Comparison of ENCODE assay signal across 15 cellular contexts in genomic region chr4:25174674-25175073, GRCh38. TPM values are rescaled to one million over a fixed set of nuclear protein-coding genes. Genes with fewer than 3 reads are reported as not detected.
DNase-seq lines count a peak whose midpoint lies in the region; ATAC-seq, FAIRE-seq and TF ChIP-seq lines count a peak whose summit lies in the region.
"Had no signal": no experiment of that assay in that cellular context is flagged by ENCODE, and none has a peak within 500 bp of the region (broad histone marks: within the 10 kb centered on the region; RNA-seq: fewer than 3 reads in every experiment).

No MANE protein-coding gene starts in this region.

- TF ChIP-seq RAD21 in K562 (CRISPR knock-in tag; conservative IDR thresholded peaks at IDR 0.05 in 1 of 2, IDR thresholded peaks at IDR 0.05 in 1 of 2): no peak

- no peak overlapping the region for H2AK5ac ChIP-seq in mesenchymal stem cell (ENCODE audit: low read length, severe bottlenecking)

- no peak overlapping the region for H3K18ac ChIP-seq in mesenchymal stem cell (ENCODE audit: low read depth in 1 of 2, low read length in 2 of 2)

- H3K79me2 ChIP-seq in K562 (ENCODE audit: control insufficient read depth, insufficient read depth, low read length): no peaks in the 10 kb centered on the region

- H2BK12ac ChIP-seq in mesenchymal stem cell (ENCODE audit: low read length in 2 of 2): no peak overlapping the region

- H3K14ac ChIP-seq in mesenchymal stem cell (ENCODE audit: low read length in 2 of 2): no peak overlapping the region

- intact Hi-C loops in K562 (cut with micrococcal nuclease): no loop called here

- no peaks in the 10 kb centered on the region for H3K27me3 ChIP-seq in K562 (ENCODE audit: control insufficient read depth in 2 of 2, insufficient read depth in 2 of 2, low read length in 2 of 2)
- H3K27me3 ChIP-seq in mesenchymal stem cell (ENCODE audit: control insufficient read depth in 1 of 2, insufficient read depth in 1 of 2, low read length in 2 of 2): no peaks in the 10 kb centered on the region
- no peaks in the 10 kb centered on the region for H3K27me3 ChIP-seq in H7 (ENCODE audit: control insufficient read depth, insufficient read depth, low read length)
- H3K27me3 ChIP-seq: adrenal gland, left lung, SJCRH30, suprapubic skin had no signal

- no peak overlapping the region for H3K4me2 ChIP-seq in K562 (ENCODE audit: insufficient read depth, low read length)
- no peak overlapping the region for H3K4me2 ChIP-seq in mesenchymal stem cell (ENCODE audit: low read length, poor library complexity, severe bottlenecking)

- no peak for TF ChIP-seq POLR2A in K562 (conservative IDR thresholded peaks at IDR 0.05)

- H4K8ac ChIP-seq in mesenchymal stem cell (ENCODE audit: low read length): no peak overlapping the region

- no peak for ATAC-seq in K562
- ATAC-seq: left lung; naive thymus-derived CD8-positive, alpha-beta T cell had no signal

- TF ChIP-seq EP300 in K562 (IDR thresholded peaks at IDR 0.05; ENCODE audit: low read length): no peak

- TF ChIP-seq CTCF in AG10803 (conservative IDR thresholded peaks at IDR 0.05; ENCODE audit: low read length) (no peak), K562 (IDR thresholded peaks at IDR 0.05 in 2 of 3, conservative IDR thresholded peaks at IDR 0.05 in 1 of 3; ENCODE audit: insufficient read depth in 2 of 3, low read depth in 1 of 3, low read length in 3 of 3) (no peak)

- no TSS peak for BruUV-seq in K562 (replicated peaks; lab: Mats Ljungman, UMichigan)

- H3K4me3 ChIP-seq in AG10803 (ENCODE audit: low read length) (no peak overlapping the region), K562 (no peak overlapping the region), mesenchymal stem cell (ENCODE audit: insufficient read depth in 1 of 2, low read depth in 1 of 2, low read length in 2 of 2) (no peak overlapping the region), H7 (ENCODE audit: insufficient read depth, low read depth, low read length) (no peak overlapping the region)
- H3K4me3 ChIP-seq: adrenal gland, left lung, SJCRH30, suprapubic skin had no signal

- CTCF ChIA-PET in K562 (lab: Yijun Ruan, JAX; ENCODE audit: low intra/inter-chr PET ratio): no interaction called here

- H3K4ac ChIP-seq in mesenchymal stem cell (ENCODE audit: low read depth in 1 of 2, low read length in 2 of 2): no peak overlapping the region

- no peaks in the 10 kb centered on the region for H3K9me1 ChIP-seq in K562 (ENCODE audit: control insufficient read depth, insufficient read depth, low read length)

- H2BK5ac ChIP-seq in mesenchymal stem cell (ENCODE audit: low read depth, low read length, poor library complexity, severe bottlenecking): no peak overlapping the region

- no peaks in the 10 kb centered on the region for H3K9me3 ChIP-seq in K562 (replicated peaks; ENCODE audit: control insufficient read depth, insufficient read depth, low read depth, low read length)
- no peaks in the 10 kb centered on the region for H3K9me3 ChIP-seq in mesenchymal stem cell (ENCODE audit: control insufficient read depth, low read length)
- H3K9me3 ChIP-seq: adrenal gland, left lung, SJCRH30, suprapubic skin had no signal

- H3K4me1 ChIP-seq in K562 (replicated peaks in 1 of 2; ENCODE audit: control insufficient read depth in 2 of 2, insufficient read depth in 2 of 2, low read length in 2 of 2) (peaks cover 0 to 20% of the 10 kb centered on the region in 2 experiments; a peak in 3 of 5 replicates), mesenchymal stem cell (ENCODE audit: control insufficient read depth, insufficient read depth, low read depth, low read length) (no peaks in the 10 kb centered on the region)

- in situ Hi-C loops in K562 (cut with MboI): no loop called here

- H3K79me1 ChIP-seq in mesenchymal stem cell (replicated peaks; ENCODE audit: low read length, poor library complexity, severe bottlenecking): no peaks in the 10 kb centered on the region

- POLR2A ChIA-PET in K562 (lab: Yijun Ruan, JAX): no interaction called here

- H2BK15ac ChIP-seq in mesenchymal stem cell (ENCODE audit: low read depth, poor library complexity, severe bottlenecking): no peak overlapping the region

- no peaks in the 10 kb centered on the region for H4K20me1 ChIP-seq in K562 (replicated peaks; ENCODE audit: control insufficient read depth, insufficient read depth, low read length)

- H3K23ac ChIP-seq in mesenchymal stem cell (ENCODE audit: low read length in 2 of 2): no peak overlapping the region

- H3K27ac ChIP-seq in K562 (ENCODE audit: extremely low read depth, low read depth, low read length) (no peak overlapping the region; the same call in 2 of the 3 replicates), mesenchymal stem cell (ENCODE audit: low read length, poor library complexity, severe bottlenecking) (no peak overlapping the region)

- no peak for FAIRE-seq in K562 (lab: Jason Lieb, UNC)

- no peak overlapping the region for H4K91ac ChIP-seq in mesenchymal stem cell (ENCODE audit: low read length)

- no peaks in the 10 kb centered on the region for H3K36me3 ChIP-seq in K562 (ENCODE audit: control insufficient read depth, insufficient read depth, low read length)
- H3K36me3 ChIP-seq in mesenchymal stem cell (ENCODE audit: control insufficient read depth in 1 of 2, insufficient read depth in 2 of 2, low read depth in 1 of 2, low read length in 2 of 2): peaks cover 0 to 10% of the 10 kb centered on the region in 2 experiments
- H3K36me3 ChIP-seq in H7 (replicated peaks; ENCODE audit: control insufficient read depth, insufficient read depth, low read length): no peaks in the 10 kb centered on the region
- H3K36me3 ChIP-seq: adrenal gland, SJCRH30 had no signal

- H2BK120ac ChIP-seq in mesenchymal stem cell (ENCODE audit: low read depth, low read length): no peak overlapping the region

- DNase-seq in AG10803 (ENCODE audit: low read depth): peak; percentile 16
- DNase-seq in HT1080 (ENCODE audit: low read depth): peak; percentile 31
- DNase-seq in K562 (ENCODE audit: extremely low read depth in 1 of 4, low spot score in 3 of 4): peak in 1 of 4 experiments; percentile 9
- peak; percentile 10 for DNase-seq in mesenchymal stem cell
- no peak for DNase-seq in H7
- DNase-seq in midbrain (lab: John Stamatoyannopoulos, UW): no peak
- DNase-seq in effector CD4-positive, alpha-beta T cell: no peak
- no peak for DNase-seq in NCI-H1436 (lab: John Stamatoyannopoulos, UW)
- DNase-seq: activated CD4-positive, alpha-beta T cell treated with anti-CD3 and anti-CD28 coated beads, Interleukin-2, amount 50 U/mL, for 1 hour; adrenal gland; left lung; naive thymus-derived CD8-positive, alpha-beta T cell; NCI-H1092; SJCRH30 had no signal

- H2AFZ ChIP-seq in K562 (ENCODE audit: low read depth, low read length) (0 out of 2 replicates have a peak overlapping the region, but pooled peaks have one; percentile 9), mesenchymal stem cell (ENCODE audit: low read depth, low read length) (no peak overlapping the region)

- H3K9ac ChIP-seq in K562 (ENCODE audit: insufficient read depth in 1 of 2, low read depth in 2 of 2, low read length in 2 of 2): no peak overlapping the region
- H3K9ac ChIP-seq in mesenchymal stem cell (ENCODE audit: low read length): peak overlapping the region; percentile 80

- WGBS in K562 (ENCODE audit: insufficient coverage, low coverage, missing lambda C conversion rate): 16% methylated on average over 3 of the region's 3 CpGs
- 85% methylated on average over 3 of the region's 3 CpGs for WGBS in mesenchymal stem cell

RNA-seq across cellular contexts. Expression of gene SEPSECS, which starts 14.4 kb away (rescaled TPM):
- 3.0 and 7.6 TPM in 2 replicates for total RNA-seq in HT1080 (2014; rRNA removed; shearing (Covaris generic))
- 4.2 and 5.6 TPM in 2 replicates for polyA plus RNA-seq in HT1080 (2015; cell fraction: cytosol; rRNA removed)
- 11.6 and 16.5 TPM in 2 replicates for polyA plus RNA-seq in HT1080 (2015; cell fraction: nucleus; rRNA removed)
- total RNA-seq in K562 (2011; cell fraction: chromatin; rRNA removed; ENCODE audit: low replicate concordance): 8.9 and 33.9 TPM in 2 replicates
- 6.2 TPM in 2 replicates for total RNA-seq in K562 (2011; cell fraction: nucleolus; rRNA removed)
- 12.7 and 20.5 TPM in 2 replicates for total RNA-seq in K562 (2011; cell fraction: nucleoplasm; rRNA removed)
- total RNA-seq in K562 (2014; rRNA removed) (5.2 and 5.7 TPM in 2 replicates), K562 (2014; rRNA removed; fragmentation: Illumina TruSeq; extraction: Trizol) (10.4 and 13.0 TPM in 2 replicates), K562 (2015; rRNA removed; fragmentation: Illumina TruSeq; extraction: Trizol) (7.2 and 7.9 TPM in 2 replicates), K562 (2021) (10.5 and 12.5 TPM in 2 replicates)
- polyA plus RNA-seq in K562 (2011; rRNA removed) (16.9 and 17.2 TPM in 2 replicates), K562 (2014; fragmentation: Illumina TruSeq; extraction: Trizol) (7.7 and 7.9 TPM in 2 replicates), K562 (2014; fragmentation: Nextera tagmentation; extraction: Ambion mirVana) (1 to 10 TPM; 3.9 to 4.9 TPM), K562 (2014; rRNA removed) (6.5 and 8.9 TPM in 2 replicates)
- polyA plus RNA-seq in K562 (2011; cell fraction: cytosol; rRNA removed): 3.7 and 7.0 TPM in 2 replicates
- polyA plus RNA-seq in K562 (2011; cell fraction: nucleus; rRNA removed): 14.6 and 22.0 TPM in 2 replicates
- 4.7 and 5.9 TPM in 2 replicates for polyA plus RNA-seq in K562 (2012)
- polyA minus RNA-seq in K562 (2011; rRNA and poly(A)+ RNA removed): 24.6 and 26.4 TPM in 2 replicates
- polyA minus RNA-seq in K562 (2011; cell fraction: cytosol; rRNA and poly(A)+ RNA removed): 6.0 and 7.9 TPM in 2 replicates
- polyA minus RNA-seq in K562 (2011; cell fraction: nucleus; rRNA and poly(A)+ RNA removed): 13.1 and 23.7 TPM in 2 replicates
- polyA plus RNA-seq in mesenchymal stem cell (2013, experiment 1 of 2): 1.9 TPM
- polyA plus RNA-seq in mesenchymal stem cell (2013, experiment 2 of 2): 2.3 TPM
- 7.3 and 8.8 TPM in 2 replicates for total RNA-seq in H7 (2014; rRNA removed; shearing (Covaris generic))

RNA-seq across cellular contexts. Expression of gene PI4K2B, which starts 59.2 kb away (rescaled TPM):
- total RNA-seq in HT1080 (2014; rRNA removed; shearing (Covaris generic)): 27.3 and 29.0 TPM in 2 replicates
- polyA plus RNA-seq in HT1080 (2015; cell fraction: cytosol; rRNA removed): 28.2 and 33.0 TPM in 2 replicates
- polyA plus RNA-seq in HT1080 (2015; cell fraction: nucleus; rRNA removed): 17.0 and 18.8 TPM in 2 replicates
- 4.1 and 14.0 TPM in 2 replicates for total RNA-seq in K562 (2011; cell fraction: chromatin; rRNA removed; ENCODE audit: low replicate concordance)
- total RNA-seq in K562 (2011; cell fraction: nucleolus; rRNA removed): 3.5 and 4.5 TPM in 2 replicates
- total RNA-seq in K562 (2011; cell fraction: nucleoplasm; rRNA removed): 6.3 and 8.2 TPM in 2 replicates
- total RNA-seq in K562 (2014; rRNA removed) (16.8 and 19.7 TPM in 2 replicates), K562 (2014; rRNA removed; fragmentation: Illumina TruSeq; extraction: Trizol) (21.4 and 26.5 TPM in 2 replicates), K562 (2015; rRNA removed; fragmentation: Illumina TruSeq; extraction: Trizol) (15.0 and 16.1 TPM in 2 replicates), K562 (2021) (14.2 and 17.4 TPM in 2 replicates)
- polyA plus RNA-seq in K562 (2011; rRNA removed) (14.3 and 18.6 TPM in 2 replicates), K562 (2014; fragmentation: Illumina TruSeq; extraction: Trizol) (12.4 and 12.8 TPM in 2 replicates), K562 (2014; fragmentation: Nextera tagmentation; extraction: Ambion mirVana) (1 to 10 TPM; 4.5 to 5.4 TPM), K562 (2014; rRNA removed) (13.4 and 16.5 TPM in 2 replicates)
- polyA plus RNA-seq in K562 (2011; cell fraction: cytosol; rRNA removed): 3.0 and 4.8 TPM in 2 replicates
- polyA plus RNA-seq in K562 (2011; cell fraction: nucleus; rRNA removed): 5.3 and 6.3 TPM in 2 replicates
- 10.9 and 12.6 TPM in 2 replicates for polyA plus RNA-seq in K562 (2012)
- polyA minus RNA-seq in K562 (2011; rRNA and poly(A)+ RNA removed): 9.7 and 11.4 TPM in 2 replicates
- 4.0 and 6.8 TPM in 2 replicates for polyA minus RNA-seq in K562 (2011; cell fraction: cytosol; rRNA and poly(A)+ RNA removed)
- 4.4 and 7.6 TPM in 2 replicates for polyA minus RNA-seq in K562 (2011; cell fraction: nucleus; rRNA and poly(A)+ RNA removed)
- 13.6 TPM for polyA plus RNA-seq in mesenchymal stem cell (2013, experiment 1 of 2)
- polyA plus RNA-seq in mesenchymal stem cell (2013, experiment 2 of 2): 13.9 TPM
- 14.8 and 18.3 TPM in 2 replicates for total RNA-seq in H7 (2014; rRNA removed; shearing (Covaris generic))

Comparison
In these comparisons a context has a peak if more than half of its experiments do, and no peak if none do; other contexts are left out.
1. DNase-seq: peak in AG10803 (single experiment), HT1080 (single experiment) and mesenchymal stem cell (single experiment); none in H7 (single experiment), midbrain (single experiment), effector CD4-positive, alpha-beta T cell (single experiment) and NCI-H1436 (single experiment).